18 cellular contexts compared by ENCODE assay signal in genomic region chr3:172846706-172847105, GRCh38.
A peak's percentile ranks its signal among the peaks of the same experiment; 100 is the strongest.
DNase-seq lines count a peak whose midpoint lies in the region; ATAC-seq and TF ChIP-seq lines count a peak whose summit lies in the region.
"Had no signal": no experiment of that assay in that cellular context is flagged by ENCODE, and none has a peak within 500 bp of the region (broad histone marks: within the 10 kb centered on the region; RNA-seq: fewer than 3 reads in every experiment).

No MANE protein-coding gene starts in this region.

- H3K4me3 ChIP-seq in BLaER1 (no peak overlapping the region), HL-60 (replicated peaks; ENCODE audit: insufficient read depth, low read length) (no peak overlapping the region), neural progenitor cell (no peak overlapping the region)
- H3K4me3 ChIP-seq: tibial artery had no signal

- peaks cover 13% of the 10 kb centered on the region for H3K4me1 Mint-ChIP-seq in neural progenitor cell
- peaks cover 6% of the 10 kb centered on the region for H3K4me1 Mint-ChIP-seq in activated T-cell treated with anti-CD3 and anti-CD28 coated beads, Interleukin-2, amount 50 U/mL, for 24 hours (ENCODE audit: low read depth)
- H3K4me1 Mint-ChIP-seq: B cell had no signal

- H4K20me1 ChIP-seq in BLaER1, result no peaks in the 10 kb centered on the region
- no peaks in the 10 kb centered on the region for H4K20me1 ChIP-seq in neural progenitor cell (ENCODE audit: low read depth)

- H3K9me3 ChIP-seq in BLaER1, result no peaks in the 10 kb centered on the region
- H3K9me3 ChIP-seq in neural progenitor cell (ENCODE audit: low read depth), result no peaks in the 10 kb centered on the region
- H3K9me3 ChIP-seq: tibial artery had no signal

- no peak overlapping the region for H3K27ac Mint-ChIP-seq in neural progenitor cell
- no peak overlapping the region for H3K27ac Mint-ChIP-seq in activated T-cell treated with anti-CD3 and anti-CD28 coated beads, Interleukin-2, amount 50 U/mL, for 24 hours
- H3K27ac Mint-ChIP-seq: activated CD4-positive, alpha-beta memory T cell treated with anti-CD3 and anti-CD28 coated beads, Interleukin-2, amount 10 ng/mL, durations not matched to agents 7 days and 5 days; B cell; effector memory CD8-positive, alpha-beta T cell had no signal

- H3K9ac ChIP-seq in BLaER1, result no peak overlapping the region
- H3K9ac ChIP-seq in neural progenitor cell, result no peak overlapping the region

- no peaks in the 10 kb centered on the region for H3K27me3 Mint-ChIP-seq in neural progenitor cell (ENCODE audit: insufficient read depth, low read depth)
- peaks cover 12% of the 10 kb centered on the region for H3K27me3 Mint-ChIP-seq in activated T-cell treated with anti-CD3 and anti-CD28 coated beads, Interleukin-2, amount 50 U/mL, for 24 hours
- H3K27me3 Mint-ChIP-seq: B cell had no signal

- H3K27ac ChIP-seq in BLaER1 (no peak overlapping the region), HL-60 (replicated peaks) (peak overlapping the region; percentile 60), neural progenitor cell (no peak overlapping the region)
- H3K27ac ChIP-seq: tibial artery had no signal

- TF ChIP-seq CTCF in HL-60 (IDR thresholded peaks at IDR 0.05; ENCODE audit: insufficient read depth, low read length), result no peak
- TF ChIP-seq CTCF in neural progenitor cell (IDR thresholded peaks at IDR 0.05), result no peak

- peaks cover 17% of the 10 kb centered on the region for H3K4me1 ChIP-seq in BLaER1
- peaks cover 11% of the 10 kb centered on the region for H3K4me1 ChIP-seq in neural progenitor cell
- H3K4me1 ChIP-seq: tibial artery had no signal

- H3F3A ChIP-seq in neural progenitor cell (ENCODE audit: low read depth), result no peaks in the 10 kb centered on the region

- H3K36me3 ChIP-seq in BLaER1 (no peaks in the 10 kb centered on the region), neural progenitor cell (no peaks in the 10 kb centered on the region)
- H3K36me3 ChIP-seq: tibial artery had no signal

- ATAC-seq in HG02885 (IDR thresholded peaks at IDR 0.05; ENCODE audit: poor library complexity, unreplicated experiment), result no peak
- ATAC-seq: effector memory CD8-positive, alpha-beta T cell had no signal

- H3K9me3 Mint-ChIP-seq in neural progenitor cell, result peaks cover 8% of the 10 kb centered on the region
- H3K9me3 Mint-ChIP-seq in activated T-cell treated with anti-CD3 and anti-CD28 coated beads, Interleukin-2, amount 50 U/mL, for 24 hours, result no peaks in the 10 kb centered on the region
- H3K9me3 Mint-ChIP-seq: activated CD4-positive, alpha-beta memory T cell treated with anti-CD3 and anti-CD28 coated beads, Interleukin-2, amount 10 ng/mL, durations not matched to agents 7 days and 5 days; brain; effector memory CD8-positive, alpha-beta T cell had no signal

- H3K4me3 Mint-ChIP-seq in neural progenitor cell, result no peak overlapping the region
- no peak overlapping the region for H3K4me3 Mint-ChIP-seq in activated T-cell treated with anti-CD3 and anti-CD28 coated beads, Interleukin-2, amount 50 U/mL, for 24 hours
- H3K4me3 Mint-ChIP-seq: activated CD4-positive, alpha-beta memory T cell treated with anti-CD3 and anti-CD28 coated beads, Interleukin-2, amount 10 ng/mL, durations not matched to agents 7 days and 5 days; B cell; brain; effector memory CD8-positive, alpha-beta T cell had no signal

- H3K27me3 ChIP-seq in BLaER1, result no peaks in the 10 kb centered on the region
- no peaks in the 10 kb centered on the region for H3K27me3 ChIP-seq in HL-60 (ENCODE audit: insufficient read depth, poor library complexity, severe bottlenecking)
- no peaks in the 10 kb centered on the region for H3K27me3 ChIP-seq in neural progenitor cell
- H3K27me3 ChIP-seq: tibial artery had no signal

- peaks cover 2% of the 10 kb centered on the region for H3K36me3 Mint-ChIP-seq in neural progenitor cell
- H3K36me3 Mint-ChIP-seq in activated T-cell treated with anti-CD3 and anti-CD28 coated beads, Interleukin-2, amount 50 U/mL, for 24 hours (ENCODE audit: low read depth), result no peaks in the 10 kb centered on the region
- H3K36me3 Mint-ChIP-seq: brain had no signal

- H3K4me2 ChIP-seq in BLaER1, result peak overlapping the region; percentile 51
- no peak overlapping the region for H3K4me2 ChIP-seq in neural progenitor cell

- H2AFZ ChIP-seq in neural progenitor cell (replicated peaks), result no peak overlapping the region

- no peak for DNase-seq in HL-60 (ENCODE audit: low read depth in 1 of 2, low spot score in 1 of 2)
- DNase-seq in SK-N-DZ (ENCODE audit: low spot score), result peak; percentile 72
- DNase-seq in glomerular visceral epithelial cell (ENCODE audit: extremely low spot score), result peak; percentile 74
- no peak for DNase-seq in neural progenitor cell (ENCODE audit: low spot score)
- no peak for DNase-seq in activated T-cell treated with anti-CD3 and anti-CD28 coated beads, Interleukin-2, amount 50 U/mL, for 24 hours
- no peak for DNase-seq in HPDE6-E6E7 (ENCODE audit: extremely low spot score)
- DNase-seq: activated CD4-positive, alpha-beta memory T cell treated with anti-CD3 and anti-CD28 coated beads, Interleukin-2, amount 10 ng/mL, durations not matched to agents 7 days and 5 days; activated effector memory CD4-positive, alpha-beta T cell treated with anti-CD3 and anti-CD28 coated beads, Interleukin-2, amount 50 U/mL, for 16 hours; effector memory CD8-positive, alpha-beta T cell; NCI-H1694 treated with DMSO at 0.1 percent for 48 hours; NCI-H748 treated with DMSO at 0.1 percent for 48 hours; posterior cingulate gyrus; T-helper 9 cell; tibial artery had no signal

- no peaks in the 10 kb centered on the region for H3K79me2 ChIP-seq in neural progenitor cell (ENCODE audit: low read depth)

Comparison
In these comparisons a context has a peak if more than half of its experiments do, and no peak if none do; other contexts are left out.
1. DNase-seq: peak in SK-N-DZ (single experiment) and glomerular visceral epithelial cell (single experiment); none in HL-60 (0 of 2), neural progenitor cell (single experiment), activated T-cell treated with anti-CD3 and anti-CD28 coated beads, Interleukin-2, amount 50 U/mL, for 24 hours (single experiment) and HPDE6-E6E7 (single experiment).